7 cellular contexts compared by ENCODE assay signal in genomic region chr9:131254107-131254491, GRCh38. TPM values are rescaled to one million over a fixed set of nuclear protein-coding genes. Genes with fewer than 3 reads are reported as not detected.
A peak's percentile ranks its signal among the peaks of the same experiment; 100 is the strongest.
DNase-seq lines count a peak whose midpoint lies in the region; ATAC-seq lines count a peak whose summit lies in the region.

No MANE protein-coding gene starts in this region.

- peak overlapping the region; percentile 92 for H3K27ac Mint-ChIP-seq in stimulated activated effector memory CD8-positive, alpha-beta T cell treated with anti-CD3 and anti-CD28 coated beads, Interleukin-12 subunit alpha, Interleukin-12 subunit beta, amount 100 ng/mL, for 72 hours

- no peak overlapping the region for H3K27ac ChIP-seq in GM23248

- WGBS in GM23248 (ENCODE audit: low coverage in 1 of 2, low lambda C conversion rate in 2 of 2, missing lambda C conversion rate in 2 of 2), 2 experiments: 33 to 40% methylated on average over 12 of the region's 12 CpGs

- H3K79me2 ChIP-seq in GM23248 (ENCODE audit: insufficient read depth): no peaks in the 10 kb centered on the region

- peak overlapping the region; percentile 57 for H2AFZ ChIP-seq in GM23248

- H3K4me1 Mint-ChIP-seq in stimulated activated effector memory CD8-positive, alpha-beta T cell treated with anti-CD3 and anti-CD28 coated beads, Interleukin-12 subunit alpha, Interleukin-12 subunit beta, amount 100 ng/mL, for 72 hours: peaks cover 53% of the 10 kb centered on the region

- H3K4me2 ChIP-seq in GM23248 (ENCODE audit: unreplicated experiment): no peak overlapping the region

- no peaks in the 10 kb centered on the region for H4K20me1 ChIP-seq in GM23248 (ENCODE audit: insufficient read depth)

- H3K9me2 ChIP-seq in GM23248 (ENCODE audit: insufficient read depth): no peaks in the 10 kb centered on the region

- in situ Hi-C loops in GM23248 (cut with MboI): no loop called here

- H3K36me3 ChIP-seq in GM23248 (ENCODE audit: low read depth): no peaks in the 10 kb centered on the region

- H3K4me3 Mint-ChIP-seq in stimulated activated effector memory CD8-positive, alpha-beta T cell treated with anti-CD3 and anti-CD28 coated beads, Interleukin-12 subunit alpha, Interleukin-12 subunit beta, amount 100 ng/mL, for 72 hours: peak overlapping the region; percentile 80

- H3K4me3 ChIP-seq in GM23248: no peak overlapping the region

- peaks cover 10% of the 10 kb centered on the region for H3K4me1 ChIP-seq in GM23248 (ENCODE audit: insufficient read depth)

- intact Hi-C loops in left cardiac atrium (cut with DNase I): no loop called here

- ATAC-seq in left cardiac atrium (peak; percentile 72 to 73), HG03108 (IDR thresholded peaks at IDR 0.05; ENCODE audit: unreplicated experiment) (no peak)
- ATAC-seq in stimulated activated effector memory CD8-positive, alpha-beta T cell treated with anti-CD3 and anti-CD28 coated beads, Interleukin-12 subunit alpha, Interleukin-12 subunit beta, amount 100 ng/mL, for 72 hours: no peak

- H3K9me3 Mint-ChIP-seq in stimulated activated effector memory CD8-positive, alpha-beta T cell treated with anti-CD3 and anti-CD28 coated beads, Interleukin-12 subunit alpha, Interleukin-12 subunit beta, amount 100 ng/mL, for 72 hours: no peaks in the 10 kb centered on the region

- peaks cover 47% of the 10 kb centered on the region for H3K36me3 Mint-ChIP-seq in stimulated activated effector memory CD8-positive, alpha-beta T cell treated with anti-CD3 and anti-CD28 coated beads, Interleukin-12 subunit alpha, Interleukin-12 subunit beta, amount 100 ng/mL, for 72 hours

- peaks cover 6% of the 10 kb centered on the region; the same call in 1 of the 2 replicates for H3F3A ChIP-seq in GM23248 (ENCODE audit: insufficient read depth)

- DNase-seq in GM23248: no peak
- peak; percentile 86 for DNase-seq in SKM-1 treated with dmso at 0.1 percent for 144 hours (lab: John Stamatoyannopoulos, UW; ENCODE audit: unreplicated experiment)
- peak; percentile 65 for DNase-seq in left cardiac atrium
- peak in 1 of 2 donors; percentile 49 for DNase-seq in stimulated activated effector memory CD8-positive, alpha-beta T cell treated with anti-CD3 and anti-CD28 coated beads, Interleukin-12 subunit alpha, Interleukin-12 subunit beta, amount 100 ng/mL, for 72 hours (ENCODE audit: low spot score in 2 of 2)
- no peak for DNase-seq in mesenteric fat pad (ENCODE audit: low spot score)
- DNase-seq in NCI-H69 (lab: John Stamatoyannopoulos, UW): no peak

- no peaks in the 10 kb centered on the region for H3K9me3 ChIP-seq in GM23248 (ENCODE audit: low read depth)

- no peaks in the 10 kb centered on the region for H3K27me3 ChIP-seq in GM23248 (replicated peaks; ENCODE audit: insufficient read depth)

- no peak overlapping the region for H3K9ac ChIP-seq in GM23248

RNA-seq across cellular contexts. Expression of gene FAM78A, which starts 22.2 kb away (rescaled TPM):
- 0.38 and 1.1 TPM in 2 replicates for total RNA-seq in GM23248 (2014; rRNA removed; shearing (Covaris generic))
- polyA plus RNA-seq in GM23248 (2016; fragmentation: Nextera tagmentation; extraction: Ambion mirVana): 0.23 and 0.29 TPM in 2 replicates
- total RNA-seq in left cardiac atrium (10 to 100 TPM; 50.4 to 60.5 TPM), mesenteric fat pad (6.3 TPM)

RNA-seq across cellular contexts. Expression of gene PLPP7, which starts 35.4 kb away (rescaled TPM):
- 0.13 and 0.32 TPM in 2 replicates for total RNA-seq in GM23248 (2014; rRNA removed; shearing (Covaris generic))
- polyA plus RNA-seq in GM23248 (2016; fragmentation: Nextera tagmentation; extraction: Ambion mirVana): 0.65 and 0.67 TPM in 2 replicates
- 100 to 1,000 TPM in 1 of 2 donors, 10 to 100 TPM in 1; 82.7 to 108 TPM for total RNA-seq in left cardiac atrium
- total RNA-seq in mesenteric fat pad: 13.9 TPM

Comparison
In these comparisons a context has a peak if more than half of its experiments do, and no peak if none do; other contexts are left out.
1. DNase-seq: peak in SKM-1 treated with dmso at 0.1 percent for 144 hours (single experiment) and left cardiac atrium (single experiment); none in GM23248 (single experiment), mesenteric fat pad (single experiment) and NCI-H69 (single experiment).
2. ATAC-seq: peak in left cardiac atrium (2 of 2); none in stimulated activated effector memory CD8-positive, alpha-beta T cell treated with anti-CD3 and anti-CD28 coated beads, Interleukin-12 subunit alpha, Interleukin-12 subunit beta, amount 100 ng/mL, for 72 hours (single experiment) and HG03108 (single experiment).
3. RNA of gene PLPP7, which starts 35.4 kb away (total RNA-seq): 82.7 to 108 TPM in left cardiac atrium and 13.9 TPM in mesenteric fat pad (single experiment); 0.13 to 0.32 TPM in GM23248; every median in the first group is over 10 times any median in the second.